In the genomic region with DNA sequence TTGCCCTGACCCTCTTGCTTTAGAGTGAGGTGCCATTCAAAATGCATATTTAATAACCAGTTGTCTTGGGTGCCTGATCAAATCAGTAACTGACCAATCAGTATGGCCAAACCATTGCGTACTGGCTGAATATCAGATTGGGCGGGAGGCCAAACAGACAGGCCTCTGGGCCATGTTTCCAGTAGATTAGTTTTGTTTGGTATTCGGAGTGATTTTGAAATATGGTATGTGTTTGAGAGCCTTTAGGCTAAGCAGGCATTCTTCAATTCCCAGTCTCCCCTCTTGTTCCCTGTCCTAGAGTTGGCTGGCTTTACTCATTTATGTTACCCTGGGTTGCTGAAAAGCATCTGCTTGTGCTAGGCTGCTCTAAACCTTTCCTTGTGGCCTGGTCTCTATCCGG, we compare ENCODE assay signal across 1 cellular context.
TF ChIP-seq lines count a peak whose summit lies in the region.

No MANE protein-coding gene starts in this region.

TF ChIP-seq in SK-N-SH treated with all-trans-retinoic acid at 6 μM for 48 hours, 23 proteins besides CTCF, POLR2A, EP300 and RAD21 (continued from another document):
- TF ChIP-seq, protein P1, sequence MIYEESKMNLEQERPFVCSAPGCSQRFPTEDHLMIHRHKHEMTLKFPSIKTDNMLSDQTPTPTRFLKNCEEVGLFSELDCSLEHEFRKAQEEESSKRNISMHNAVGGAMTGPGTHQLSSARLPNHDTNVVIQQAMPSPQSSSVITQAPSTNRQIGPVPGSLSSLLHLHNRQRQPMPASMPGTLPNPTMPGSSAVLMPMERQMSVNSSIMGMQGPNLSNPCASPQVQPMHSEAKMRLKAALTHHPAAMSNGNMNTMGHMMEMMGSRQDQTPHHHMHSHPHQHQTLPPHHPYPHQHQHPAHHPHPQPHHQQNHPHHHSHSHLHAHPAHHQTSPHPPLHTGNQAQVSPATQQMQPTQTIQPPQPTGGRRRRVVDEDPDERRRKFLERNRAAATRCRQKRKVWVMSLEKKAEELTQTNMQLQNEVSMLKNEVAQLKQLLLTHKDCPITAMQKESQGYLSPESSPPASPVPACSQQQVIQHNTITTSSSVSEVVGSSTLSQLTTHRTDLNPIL (CRISPR knock-in tag; IDR thresholded peaks at IDR 0.05; ENCODE audit: low read depth) = no peak
- no peak for TF ChIP-seq ZNF70 (CRISPR knock-in tag; IDR thresholded peaks at IDR 0.05)
